Comparison of ENCODE assay signal across 13 cellular contexts in genomic region chr10:124675261-124675660, GRCh38.
DNase-seq lines count a peak whose midpoint lies in the region; ATAC-seq and TF ChIP-seq lines count a peak whose summit lies in the region.
"Had no signal": no experiment of that assay in that cellular context is flagged by ENCODE, and none has a peak within 500 bp of the region (broad histone marks: within the 10 kb centered on the region; RNA-seq: fewer than 3 reads in every experiment).

No MANE protein-coding gene starts in this region.

- no peaks in the 10 kb centered on the region for H3K9me3 ChIP-seq in BLaER1 treated with 17β-estradiol and CSF1 and Interleukin-3, amounts not matched to agents 10 nM and 100 nM (replicated peaks in 1 of 11)
- H3K9me3 ChIP-seq in KOPT-K1 (ENCODE audit: insufficient read depth, low read length, poor library complexity, severe bottlenecking) (no peaks in the 10 kb centered on the region), neutrophil (no peaks in the 10 kb centered on the region)

- no peak for TF ChIP-seq CTCF in neutrophil (IDR thresholded peaks at IDR 0.05)

- H3K4me3 ChIP-seq in BLaER1 treated with 17β-estradiol and CSF1 and Interleukin-3, amounts not matched to agents 10 nM and 100 nM: no peak overlapping the region
- H3K4me3 ChIP-seq in neutrophil (ENCODE audit: low read depth in 1 of 2, low read length in 1 of 2): no peak overlapping the region

- no peak for ATAC-seq in GM21381 (IDR thresholded peaks at IDR 0.05; ENCODE audit: unreplicated experiment)
- ATAC-seq: SK-N-SH treated with all-trans-retinoic acid at 6 μM for 48 hours had no signal

- H3K27ac ChIP-seq in BLaER1 treated with 17β-estradiol and CSF1 and Interleukin-3, amounts not matched to agents 10 nM and 100 nM: peak overlapping the region in 9 of 11 experiments; percentile 20 to 84 (median 66); a peak in 16 of 22 replicates
- peak overlapping the region; percentile 84 for H3K27ac ChIP-seq in KOPT-K1 (ENCODE audit: low read depth, low read length, poor library complexity, severe bottlenecking)
- peak overlapping the region; percentile 93 for H3K27ac ChIP-seq in neutrophil

- peaks cover 92 to 100% (median 95%) of the 10 kb centered on the region in 10 experiments for H3K4me1 ChIP-seq in BLaER1 treated with 17β-estradiol and CSF1 and Interleukin-3, amounts not matched to agents 10 nM and 100 nM
- peaks cover 97% of the 10 kb centered on the region in 2 experiments for H3K4me1 ChIP-seq in neutrophil (ENCODE audit: control insufficient read depth in 1 of 2, insufficient read depth in 1 of 2, low read depth in 1 of 2, low read length in 1 of 2)

- H4K20me1 ChIP-seq in BLaER1 treated with 17β-estradiol and CSF1 and Interleukin-3, amounts not matched to agents 10 nM and 100 nM: peaks cover 17 to 100% (median 93%) of the 10 kb centered on the region in 11 experiments; a peak in 19 of 22 replicates

- peaks cover 21 to 81% (median 46%) of the 10 kb centered on the region in 11 experiments; a peak in 20 of 22 replicates for H3K36me3 ChIP-seq in BLaER1 treated with 17β-estradiol and CSF1 and Interleukin-3, amounts not matched to agents 10 nM and 100 nM
- H3K36me3 ChIP-seq in KOPT-K1 (ENCODE audit: insufficient read depth, low read length) (peaks cover 15% of the 10 kb centered on the region), neutrophil (no peaks in the 10 kb centered on the region)

- no peaks in the 10 kb centered on the region for H3K27me3 ChIP-seq in BLaER1 treated with 17β-estradiol and CSF1 and Interleukin-3, amounts not matched to agents 10 nM and 100 nM
- no peaks in the 10 kb centered on the region for H3K27me3 ChIP-seq in neutrophil

- DNase-seq in globus pallidus (ENCODE audit: low spot score): peak; percentile 72
- DNase-seq in T1000 (lab: John Stamatoyannopoulos, UW): no peak
- DNase-seq in SIG-M5 treated with dmso at 0.1 percent for 504 hours (lab: John Stamatoyannopoulos, UW; ENCODE audit: unreplicated experiment): no peak
- DNase-seq in NCI-H1436 (lab: John Stamatoyannopoulos, UW): no peak
- DNase-seq: amniotic stem cell, cortex of kidney, mammary epithelial cell, NCI-H226 had no signal

- H3K9ac ChIP-seq in BLaER1 treated with 17β-estradiol and CSF1 and Interleukin-3, amounts not matched to agents 10 nM and 100 nM: peak overlapping the region in 8 of 11 experiments; percentile 13 to 67 (median 50); a peak in 13 of 22 replicates

- peak overlapping the region; percentile 61 to 87 (median 79) for H3K4me2 ChIP-seq in BLaER1 treated with 17β-estradiol and CSF1 and Interleukin-3, amounts not matched to agents 10 nM and 100 nM
